Comparison of ENCODE assay signal across 18 cellular contexts in the genomic region with DNA sequence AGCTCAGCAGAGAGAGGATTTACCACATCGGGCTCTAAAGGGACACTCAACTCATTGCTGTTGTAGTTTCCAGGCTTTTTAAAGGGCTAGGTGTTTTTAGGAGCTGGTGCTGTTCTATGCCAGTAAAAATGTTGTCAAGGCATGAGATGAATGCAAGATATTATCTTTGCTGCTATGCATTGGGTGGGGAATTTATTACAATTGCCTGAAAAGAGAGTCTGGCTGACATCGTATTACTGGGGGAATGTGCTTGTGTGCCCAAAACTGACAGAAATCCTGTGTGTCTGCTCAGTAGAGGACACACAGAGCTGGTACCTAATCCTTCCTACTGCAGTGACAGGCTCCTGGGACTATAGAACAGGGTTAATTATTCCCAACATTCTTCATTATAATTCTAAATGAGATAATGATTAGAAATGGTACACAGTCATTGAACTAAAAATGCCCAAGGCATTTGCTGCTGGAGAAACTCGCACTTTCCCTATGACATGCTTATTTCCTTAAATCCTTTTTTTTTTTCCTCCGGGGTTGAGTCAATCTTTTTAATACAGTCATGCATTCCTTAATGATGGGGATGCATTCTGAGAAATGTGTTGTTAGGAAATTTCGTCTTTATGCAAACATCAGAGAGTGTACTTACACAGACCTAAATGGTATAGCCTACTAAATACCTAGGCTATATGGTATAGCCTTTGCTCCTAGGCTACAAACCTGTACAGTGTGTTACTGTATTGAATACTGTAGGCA. TPM values are rescaled to one million over a fixed set of nuclear protein-coding genes. Genes with fewer than 3 reads are reported as not detected.
DNase-seq lines count a peak whose midpoint lies in the region; ATAC-seq, FAIRE-seq and TF ChIP-seq lines count a peak whose summit lies in the region.
"Had no signal": no experiment of that assay in that cellular context is flagged by ENCODE, and none has a peak within 500 bp of the region (broad histone marks: within the 10 kb centered on the region; RNA-seq: fewer than 3 reads in every experiment).

No MANE protein-coding gene starts in this region.

- H3K14ac ChIP-seq in H1 (ENCODE audit: insufficient read length), result no peak overlapping the region

- no peak overlapping the region for H2AK5ac ChIP-seq in H1 (ENCODE audit: low read depth, low read length)

- no peaks in the 10 kb centered on the region for H3K36me3 Mint-ChIP-seq in activated naive CD4-positive, alpha-beta T cell treated with anti-CD3 and anti-CD28 coated beads, Interleukin-2, amount 50 U/mL, for 72 hours
- H3K36me3 Mint-ChIP-seq: activated naive CD4-positive, alpha-beta T cell treated with anti-CD3 and anti-CD28 coated beads, Interleukin-2, amount 50 U/mL, for 24 hours; T-cell had no signal

- H3K9me3 Mint-ChIP-seq in activated naive CD4-positive, alpha-beta T cell treated with anti-CD3 and anti-CD28 coated beads, Interleukin-2, amount 50 U/mL, for 72 hours, result no peaks in the 10 kb centered on the region
- H3K9me3 Mint-ChIP-seq: activated naive CD4-positive, alpha-beta T cell treated with anti-CD3 and anti-CD28 coated beads, Interleukin-2, amount 50 U/mL, for 24 hours; T-cell had no signal

- H3K36me3 ChIP-seq in H1 (ENCODE audit: control insufficient read depth in 2 of 4, insufficient read depth in 4 of 4, low read length in 3 of 4), result no peaks in the 10 kb centered on the region
- H3K36me3 ChIP-seq in neural cell (ENCODE audit: insufficient read depth, low read length), result no peaks in the 10 kb centered on the region
- no peaks in the 10 kb centered on the region for H3K36me3 ChIP-seq in SJCRH30
- H3K36me3 ChIP-seq: esophagus squamous epithelium, ovary, thoracic aorta had no signal

- H2BK120ac ChIP-seq in H1 (replicated peaks; ENCODE audit: low read depth, low read length), result no peak overlapping the region

- no peak overlapping the region for H3K27ac ChIP-seq in H1 (ENCODE audit: low read depth, low read length)
- H3K27ac ChIP-seq in neural cell (ENCODE audit: low read length), result peak overlapping the region; percentile 81
- H3K27ac ChIP-seq in SJCRH30, result no peak overlapping the region
- H3K27ac ChIP-seq: coronary artery, esophagus squamous epithelium, ovary, thoracic aorta had no signal

- no peak overlapping the region for H3K23ac ChIP-seq in H1 (ENCODE audit: insufficient read length)

- 0 out of 2 replicates have a peak overlapping the region, but pooled peaks have one; percentile 5 for H2AFZ ChIP-seq in H1 (ENCODE audit: low read length)
- peak overlapping the region; percentile 40 for H2AFZ ChIP-seq in neural cell (ENCODE audit: low read depth, low read length)

- H3K27ac Mint-ChIP-seq in activated naive CD4-positive, alpha-beta T cell treated with anti-CD3 and anti-CD28 coated beads, Interleukin-2, amount 50 U/mL, for 72 hours, result no peak overlapping the region
- H3K27ac Mint-ChIP-seq: activated naive CD4-positive, alpha-beta T cell treated with anti-CD3 and anti-CD28 coated beads, Interleukin-2, amount 50 U/mL, for 24 hours; B cell; T-cell had no signal

- H3K4me2 ChIP-seq in H1 (ENCODE audit: insufficient read depth in 1 of 2, low read depth in 2 of 2, low read length in 2 of 2) (no peak overlapping the region), neural cell (ENCODE audit: low read length) (no peak overlapping the region)

- H3K9ac ChIP-seq in H1 (replicated peaks in 1 of 4; ENCODE audit: extremely low read depth in 1 of 4, low read depth in 3 of 4, low read length in 3 of 4) (no peak overlapping the region), neural cell (ENCODE audit: low read length) (peak overlapping the region; percentile 50)

- H3K56ac ChIP-seq in H1 (replicated peaks; ENCODE audit: insufficient read length, low read depth, low read length), result no peak overlapping the region

- no peaks in the 10 kb centered on the region for H3K79me1 ChIP-seq in H1 (ENCODE audit: low read depth, low read length)

- no peak for FAIRE-seq in H1 (lab: Jason Lieb, UNC)
- FAIRE-seq: GM12891 had no signal

- TF ChIP-seq EP300 in H1 (IDR thresholded peaks at IDR 0.05; ENCODE audit: borderline replicate concordance in 1 of 2, low read depth in 2 of 2, low read length in 2 of 2) (no peak), neural cell (conservative IDR thresholded peaks at IDR 0.05; ENCODE audit: poor library complexity, severe bottlenecking) (no peak)

- no peak overlapping the region for H3K4ac ChIP-seq in H1 (replicated peaks; ENCODE audit: insufficient read length, low read depth, low read length)

- no peak overlapping the region for H4K91ac ChIP-seq in H1 (replicated peaks; ENCODE audit: insufficient read length, low read length)

- no peak for TF ChIP-seq POLR2A in H1 (IDR thresholded peaks at IDR 0.05; ENCODE audit: control extremely low read depth in 1 of 2, low read depth in 2 of 2, low read length in 2 of 2)

- H3K4me1 ChIP-seq in H1 (replicated peaks in 1 of 4; ENCODE audit: control insufficient read depth in 3 of 4, insufficient read depth in 4 of 4, low read length in 3 of 4) (no peaks in the 10 kb centered on the region; a peak in 1 of 7 replicates), SJCRH30 (no peaks in the 10 kb centered on the region)
- H3K4me1 ChIP-seq: esophagus squamous epithelium had no signal

- no peaks in the 10 kb centered on the region for H3K9me2 ChIP-seq in neural cell (ENCODE audit: insufficient read depth, low read length)

- no peak for ATAC-seq in activated naive CD4-positive, alpha-beta T cell treated with anti-CD3 and anti-CD28 coated beads, Interleukin-2, amount 50 U/mL, for 72 hours
- no peak for ATAC-seq in GM21423 (IDR thresholded peaks at IDR 0.05; ENCODE audit: unreplicated experiment)
- ATAC-seq: activated CD4-positive, CD25-positive, alpha-beta regulatory T cell treated with anti-CD3 and anti-CD28 coated beads, Interleukin-2, amount 50 U/mL, for 24 hours; T-cell had no signal

- H4K8ac ChIP-seq in H1 (ENCODE audit: extremely low read depth, insufficient read depth, low read length), result no peak overlapping the region

- DNase-seq in Daoy (ENCODE audit: low read depth) (peak; percentile 20), RKO (ENCODE audit: low spot score) (peak; percentile 45), H1 (ENCODE audit: low read depth in 1 of 2, low spot score in 2 of 2) (no peak), DMS 273 treated with DMSO at 0.1 percent for 48 hours (lab: John Stamatoyannopoulos, UW) (no peak), SJCRH30 (no peak)
- DNase-seq in activated naive CD4-positive, alpha-beta T cell treated with anti-CD3 and anti-CD28 coated beads, Interleukin-2, amount 50 U/mL, for 72 hours (ENCODE audit: low spot score in 2 of 2), result no peak
- DNase-seq: esophagus squamous epithelium, OCI-M1, ovary, T-cell had no signal

- H2BK20ac ChIP-seq in H1 (ENCODE audit: low read length), result no peak overlapping the region

- no peaks in the 10 kb centered on the region for H3K23me2 ChIP-seq in H1 (ENCODE audit: low read depth, low read length)

- no peak overlapping the region for H2BK15ac ChIP-seq in H1 (ENCODE audit: low read length)

- H3F3A ChIP-seq in neural cell (ENCODE audit: insufficient read depth, low read length, poor library complexity, severe bottlenecking), result no peaks in the 10 kb centered on the region

- no peaks in the 10 kb centered on the region for H3K27me3 ChIP-seq in H1 (replicated peaks in 1 of 4; ENCODE audit: control insufficient read depth in 3 of 4, extremely low read depth in 1 of 4, insufficient read depth in 3 of 4, low read length in 3 of 4)
- H3K27me3 ChIP-seq in neural cell (ENCODE audit: insufficient read depth, low read depth, low read length), result no peaks in the 10 kb centered on the region
- H3K27me3 ChIP-seq in SJCRH30, result no peaks in the 10 kb centered on the region
- H3K27me3 ChIP-seq: esophagus squamous epithelium, ovary had no signal

- no peak overlapping the region for H2BK12ac ChIP-seq in H1 (ENCODE audit: low read depth, low read length)

- TF ChIP-seq CTCF in H1 (IDR thresholded peaks at IDR 0.05; ENCODE audit: control extremely low read depth in 1 of 3, insufficient read depth in 1 of 3, low read depth in 1 of 3, low read length in 3 of 3), result no peak
- no peak for TF ChIP-seq CTCF in neural cell (IDR thresholded peaks at IDR 0.05; ENCODE audit: poor library complexity, severe bottlenecking)

- no peak overlapping the region for H3K18ac ChIP-seq in H1 (ENCODE audit: extremely low read depth, low read length)

- POLR2A ChIA-PET in H1 (lab: Charles Lee; ENCODE audit: partially characterized antibody), result no interaction called here

- H4K5ac ChIP-seq in H1 (ENCODE audit: insufficient read length, low read depth, low read length), result no peak overlapping the region

- CTCF ChIA-PET in H1 (lab: Charles Lee; ENCODE audit: partially characterized antibody), result interaction anchor here (0.7 to 1.1 kb wide), 3 partner anchors 27 to 276 kb away, joined by 3 read pairs; no protein-coding TSS in a partner anchor

- H3K79me2 ChIP-seq in H1 (ENCODE audit: control insufficient read depth in 1 of 2, insufficient read depth in 2 of 2, low read length in 2 of 2) (no peaks in the 10 kb centered on the region), neural cell (replicated peaks; ENCODE audit: insufficient read depth, low read length) (no peaks in the 10 kb centered on the region)

- TF ChIP-seq RAD21 in H1 (IDR thresholded peaks at IDR 0.05 in 1 of 2, conservative IDR thresholded peaks at IDR 0.05 in 1 of 2; ENCODE audit: low read depth in 2 of 2, low read length in 2 of 2), result no peak
- TF ChIP-seq RAD21 in neural cell (conservative IDR thresholded peaks at IDR 0.05), result no peak

- no peak overlapping the region for H2BK5ac ChIP-seq in H1 (ENCODE audit: low read depth, low read length)

- H4K20me1 ChIP-seq in H1 (replicated peaks in 1 of 2; ENCODE audit: control insufficient read depth in 1 of 2, insufficient read depth in 2 of 2, low read length in 2 of 2) (no peaks in the 10 kb centered on the region), neural cell (ENCODE audit: insufficient read depth) (no peaks in the 10 kb centered on the region)

- H3K4me3 ChIP-seq in H1 (ENCODE audit: extremely low read depth in 1 of 4, insufficient read depth in 2 of 4, low read depth in 3 of 4, low read length in 4 of 4), result no peak overlapping the region; a peak in 1 of 8 replicates
- no peak overlapping the region for H3K4me3 ChIP-seq in neural cell (ENCODE audit: low read length)
- H3K4me3 ChIP-seq in SJCRH30, result no peak overlapping the region
- H3K4me3 ChIP-seq: coronary artery, esophagus squamous epithelium, ovary, thoracic aorta had no signal

- 80% methylated on average over 5 of the region's 5 CpGs; no CpG with 5 or more reads in 1 of the 2 experiments for WGBS in H1 (ENCODE audit: extremely low coverage in 1 of 2, insufficient coverage in 1 of 2, insufficient read length in 1 of 2, insufficient replicate concordance in 2 of 2, low coverage in 1 of 2, low lambda C conversion rate in 2 of 2, missing lambda C conversion rate in 1 of 2), 2 experiments

- H3K9me3 ChIP-seq in H1 (ENCODE audit: insufficient read depth in 2 of 2, low read depth in 1 of 2, low read length in 1 of 2) (no peaks in the 10 kb centered on the region), neural cell (ENCODE audit: low read length) (no peaks in the 10 kb centered on the region), SJCRH30 (replicated peaks) (no peaks in the 10 kb centered on the region)
- H3K9me3 ChIP-seq: esophagus squamous epithelium, ovary, thoracic aorta had no signal

RNA-seq across cellular contexts. Expression of a gene that starts 30.0 kb away (rescaled TPM):
- 18.3 and 19.8 TPM in 2 replicates for total RNA-seq in Daoy (2014; rRNA removed; shearing (Covaris generic))
- 26.2 and 29.8 TPM in 2 replicates for total RNA-seq in H1 (2021; fragmentation: NEBNext Ultra II Directional; extraction: Animal tissue kit (Norgen Biotek cat#: 25700))
- 3.2 and 4.7 TPM in 2 replicates for polyA plus RNA-seq in H1 (2011; rRNA removed)
- 6.4 TPM for polyA plus RNA-seq in H1 (2011; cell fraction: cytosol; rRNA removed)
- polyA plus RNA-seq in H1 (2011; cell fraction: nucleus; rRNA removed), result 6.8 TPM
- 3.5 to 5.1 TPM (median 4.5 TPM) in 4 replicates for polyA plus RNA-seq in H1 (2012, experiment 1 of 2)
- polyA plus RNA-seq in H1 (2012, experiment 2 of 2), result 2.6 TPM
- 33.0 TPM for polyA plus RNA-seq in H1 (2013, experiment 1 of 2)
- polyA plus RNA-seq in H1 (2013, experiment 2 of 2), result 36.1 TPM
- 7.5 and 11.6 TPM in 2 replicates for polyA minus RNA-seq in H1 (2011; rRNA and poly(A)+ RNA removed)
- polyA minus RNA-seq in H1 (2011; cell fraction: cytosol; rRNA and poly(A)+ RNA removed), result 3.8 TPM
- polyA minus RNA-seq in H1 (2011; cell fraction: nucleus; rRNA and poly(A)+ RNA removed), result 3.0 TPM
- 125 TPM in 2 replicates for polyA plus RNA-seq in neural cell
- polyA minus RNA-seq in neural cell, result 168 and 170 TPM in 2 replicates
- total RNA-seq in SJCRH30 (2014; rRNA removed; shearing (Covaris generic)), result 4.2 and 5.4 TPM in 2 replicates
- total RNA-seq in activated naive CD4-positive, alpha-beta T cell treated with anti-CD3 and anti-CD28 coated beads, Interleukin-2, amount 50 U/mL, for 72 hours, result 10 to 100 TPM in 1 of 2 donors, 1 to 10 TPM in 1; 1.7 to 12.2 TPM

Comparison
In these comparisons a context has a peak if more than half of its experiments do, and no peak if none do; other contexts are left out.
1. DNase-seq: peak in Daoy (single experiment) and RKO (single experiment); none in H1 (0 of 2), DMS 273 treated with DMSO at 0.1 percent for 48 hours (single experiment), SJCRH30 (0 of 2) and activated naive CD4-positive, alpha-beta T cell treated with anti-CD3 and anti-CD28 coated beads, Interleukin-2, amount 50 U/mL, for 72 hours (0 of 2).